Comparison of ENCODE assay signal across 17 cellular contexts in genomic region chr1:15188145-15188544, GRCh38. TPM values are rescaled to one million over a fixed set of nuclear protein-coding genes. Genes with fewer than 3 reads are reported as not detected.
DNase-seq lines count a peak whose midpoint lies in the region; ATAC-seq, FAIRE-seq and TF ChIP-seq lines count a peak whose summit lies in the region.
"Had no signal": no experiment of that assay in that cellular context is flagged by ENCODE, and none has a peak within 500 bp of the region (broad histone marks: within the 10 kb centered on the region; RNA-seq: fewer than 3 reads in every experiment).

No MANE protein-coding gene starts in this region.

- in situ Hi-C loops in HepG2 (cut with HindIII; ENCODE audit: extremely low pct_ligation_motif_present, low pct_unique_long_range_greater_than_20kb) = no loop called here

- H3K9ac ChIP-seq in HepG2 (ENCODE audit: insufficient read depth, low read depth, low read length) = no peak overlapping the region

- intact Hi-C loops in heart right ventricle (cut with DNase I) (no loop called here), body of pancreas (cut with DNase I) (no loop called here), HepG2 (cut with micrococcal nuclease; ENCODE audit: unreplicated experiment) (loop anchor here (2.0 to 5.0 kb wide), 2 partner anchors 15 to 36 kb away; partner anchors contain the start of gene TMEM51), vagina (cut with DNase I) (no loop called here)

- CTCF ChIA-PET in HepG2 (lab: Yijun Ruan, JAX; ENCODE audit: low intra/inter-chr PET ratio, low total read pairs) = no interaction called here

- no peak for TF ChIP-seq RAD21 in HepG2 (CRISPR knock-in tag; IDR thresholded peaks at IDR 0.05)

- H3K36me3 ChIP-seq in heart right ventricle (no peaks in the 10 kb centered on the region), right atrium auricular region (no peaks in the 10 kb centered on the region), body of pancreas (replicated peaks in 1 of 2; ENCODE audit: insufficient read depth in 1 of 2, low read depth in 2 of 2) (no peaks in the 10 kb centered on the region), HepG2 (replicated peaks in 1 of 2; ENCODE audit: control insufficient read depth in 1 of 2, insufficient read depth in 2 of 2, low read length in 2 of 2) (peaks cover 1 to 31% of the 10 kb centered on the region in 2 experiments; a peak in 3 of 5 replicates), vagina (no peaks in the 10 kb centered on the region)
- H3K36me3 ChIP-seq: heart left ventricle had no signal

- ATAC-seq in heart right ventricle (peak in 6 of 8 donors; percentile 25 to 62 (median 42)), body of pancreas (peak; percentile 65), HepG2 (no peak), HG02798 (IDR thresholded peaks at IDR 0.05; ENCODE audit: poor library complexity, unreplicated experiment) (no peak), HG03354 (IDR thresholded peaks at IDR 0.05; ENCODE audit: poor library complexity, severe bottlenecking, unreplicated experiment) (no peak)
- ATAC-seq: activated CD8-positive, alpha-beta memory T cell treated with anti-CD3 and anti-CD28 coated beads, Interleukin-2, amount 10 ng/mL, durations not matched to agents 7 days and 5 days had no signal

- WGBS in heart right ventricle, 2 donors = 45 to 72% methylated on average over 4 of the region's 4 CpGs
- WGBS in body of pancreas, 2 donors = 61 to 76% methylated on average over 4 of the region's 4 CpGs
- WGBS in HepG2 (ENCODE audit: low lambda C conversion rate) = 92% methylated on average over 4 of the region's 4 CpGs

- H3K4me3 ChIP-seq in heart right ventricle = no peak overlapping the region
- H3K4me3 ChIP-seq in right atrium auricular region = no peak overlapping the region
- no peak overlapping the region for H3K4me3 ChIP-seq in body of pancreas
- H3K4me3 ChIP-seq in HepG2 (replicated peaks in 1 of 3; ENCODE audit: insufficient read depth in 1 of 3, low read depth in 2 of 3, low read length in 3 of 3) = no peak overlapping the region
- H3K4me3 ChIP-seq in vagina = no peak overlapping the region
- H3K4me3 ChIP-seq: heart left ventricle had no signal

- TF ChIP-seq CTCF in heart right ventricle (IDR thresholded peaks at IDR 0.05) = no peak
- TF ChIP-seq CTCF in right atrium auricular region (IDR thresholded peaks at IDR 0.05) = no peak
- no peak for TF ChIP-seq CTCF in body of pancreas (IDR thresholded peaks at IDR 0.05)
- TF ChIP-seq CTCF in HepG2 (CRISPR knock-in tag; IDR thresholded peaks at IDR 0.05) = no peak
- no peak for TF ChIP-seq CTCF in vagina (IDR thresholded peaks at IDR 0.05)

- H3K79me2 ChIP-seq in HepG2 (ENCODE audit: insufficient read depth, low read length) = peaks cover 72% of the 10 kb centered on the region

- H3K27ac ChIP-seq in heart right ventricle (peak overlapping the region in 3 of 10 donors; percentile 22 to 59 (median 26)), right atrium auricular region (no peak overlapping the region), body of pancreas (peak overlapping the region; percentile 47 to 75 (median 70)), HepG2 (ENCODE audit: extremely low read length, insufficient read depth, low read length) (peak overlapping the region; percentile 4), vagina (peak overlapping the region; percentile 42)

- POLR2A ChIA-PET in HepG2 (lab: Yijun Ruan, JAX) = interaction anchor here (0.6 to 3.5 kb wide), 6 partner anchors 9 to 36 kb away, joined by 3 to 26 read pairs (median 6); partner anchors contain the start of gene TMEM51

- no peak for DNase-seq in heart right ventricle
- no peak for DNase-seq in right atrium auricular region (ENCODE audit: low spot score)
- peak in 3 of 4 donors; percentile 53 to 58 (median 55) for DNase-seq in body of pancreas
- DNase-seq in HepG2 (ENCODE audit: low spot score) = no peak
- no peak for DNase-seq in vagina (ENCODE audit: extremely low spot score in 2 of 2)
- no peak for DNase-seq in NCI-H446 (lab: John Stamatoyannopoulos, UW)
- DNase-seq: activated B cell treated with CpG ODN at 0.5 μM for 24 hours; activated CD8-positive, alpha-beta memory T cell treated with anti-CD3 and anti-CD28 coated beads, Interleukin-2, amount 10 ng/mL, durations not matched to agents 7 days and 5 days; activated naive CD4-positive, alpha-beta T cell treated with anti-CD3 and anti-CD28 coated beads, Interleukin-2, amount 50 U/mL, for 16 hours; heart left ventricle; KBM-7; NCI-H187 treated with DMSO at 0.1 percent for 48 hours; stimulated activated CD4-positive, alpha-beta T cell treated with anti-CD3 and anti-CD28 coated beads, Interleukin-12 subunit alpha, Interleukin-12 subunit beta, amount 100 ng/mL, for 4 hours had no signal

- BruUV-seq in HepG2 (replicated peaks; lab: Mats Ljungman, UMichigan) = no TSS peak

- TF ChIP-seq POLR2A in body of pancreas (IDR thresholded peaks at IDR 0.05) (no peak), HepG2 (IDR thresholded peaks at IDR 0.05; ENCODE audit: insufficient read depth in 1 of 2, low read depth in 2 of 2, low read length in 2 of 2) (no peak), vagina (IDR thresholded peaks at IDR 0.05) (no peak)

- no peak overlapping the region for H2AFZ ChIP-seq in HepG2 (ENCODE audit: low read length)

- no peak overlapping the region for H3K4me2 ChIP-seq in HepG2 (ENCODE audit: low read depth, low read length)

- H4K20me1 ChIP-seq in HepG2 (ENCODE audit: insufficient read depth, low read length) = peaks cover 17% of the 10 kb centered on the region; the same call in 1 of the 2 replicates

- H3K27me3 ChIP-seq in heart right ventricle (no peaks in the 10 kb centered on the region), right atrium auricular region (no peaks in the 10 kb centered on the region), body of pancreas (no peaks in the 10 kb centered on the region), HepG2 (ENCODE audit: control insufficient read depth in 1 of 2, insufficient read depth in 2 of 2, low read length in 2 of 2) (no peaks in the 10 kb centered on the region), vagina (no peaks in the 10 kb centered on the region)
- H3K27me3 ChIP-seq: heart left ventricle had no signal

- H3K9me3 ChIP-seq in heart right ventricle (no peaks in the 10 kb centered on the region), right atrium auricular region (no peaks in the 10 kb centered on the region), body of pancreas (no peaks in the 10 kb centered on the region), HepG2 (ENCODE audit: low read length) (no peaks in the 10 kb centered on the region), vagina (no peaks in the 10 kb centered on the region)
- H3K9me3 ChIP-seq: heart left ventricle had no signal

- H3K4me1 ChIP-seq in heart right ventricle (peaks cover 0 to 24% (median 13%) of the 10 kb centered on the region in 9 donors), right atrium auricular region (peaks cover 0 to 5% of the 10 kb centered on the region in 2 donors), body of pancreas (peaks cover 94% of the 10 kb centered on the region), HepG2 (ENCODE audit: insufficient read depth, low read length) (peaks cover 90% of the 10 kb centered on the region), vagina (peaks cover 21% of the 10 kb centered on the region)

- TF ChIP-seq EP300 in HepG2 (IDR thresholded peaks at IDR 0.05; ENCODE audit: low read depth in 2 of 2, low read length in 2 of 2) = no peak
- TF ChIP-seq EP300 in HepG2 (CRISPR knock-in tag; IDR thresholded peaks at IDR 0.05; ENCODE audit: borderline replicate concordance) = no peak

- no peak for FAIRE-seq in HepG2 (lab: Jason Lieb, UNC)

RNA-seq across cellular contexts. Expression of gene TMEM51, which starts 34.6 kb away (rescaled TPM):
- 1 to 10 TPM; 2.0 to 9.5 (median 2.8) TPM for total RNA-seq in heart right ventricle
- 1 to 10 TPM; 3.8 to 3.9 TPM for polyA plus RNA-seq in heart right ventricle
- 1 to 10 TPM; 3.2 to 6.6 TPM for total RNA-seq in right atrium auricular region
- 10 to 100 TPM; 26.5 to 36.9 TPM for total RNA-seq in body of pancreas
- 6.3 and 12.2 TPM in 2 replicates for total RNA-seq in HepG2 (2016; rRNA removed; fragmentation: Illumina TruSeq; extraction: Trizol)
- 2.6 and 2.8 TPM in 2 replicates for total RNA-seq in HepG2 (2016; cell fraction: cytosol; rRNA removed; fragmentation: Illumina TruSeq; extraction: Trizol; ENCODE audit: low read depth)
- 7.0 and 9.8 TPM in 2 replicates for total RNA-seq in HepG2 (2016; cell fraction: insoluble cytoplasmic fraction; rRNA removed; fragmentation: Illumina TruSeq; extraction: Trizol)
- total RNA-seq in HepG2 (2016; cell fraction: membrane; rRNA removed; fragmentation: Illumina TruSeq; extraction: Trizol) = 5.3 and 6.5 TPM in 2 replicates
- 9.7 and 11.5 TPM in 2 replicates for total RNA-seq in HepG2 (2016; cell fraction: nucleus; rRNA removed; fragmentation: Illumina TruSeq; extraction: Trizol)
- 18.5 and 22.3 TPM in 2 replicates for polyA plus RNA-seq in HepG2 (2011; rRNA removed)
- polyA plus RNA-seq in HepG2 (2011; cell fraction: cytosol; rRNA removed) = 20.1 and 23.4 TPM in 2 replicates
- polyA plus RNA-seq in HepG2 (2011; cell fraction: nucleus; rRNA removed) = 14.3 and 18.6 TPM in 2 replicates
- 8.0 and 11.2 TPM in 2 replicates for polyA plus RNA-seq in HepG2 (2012)
- polyA plus RNA-seq in HepG2 (2016; cell fraction: cytosol; fragmentation: Illumina TruSeq; extraction: Trizol; ENCODE audit: low read depth) = 1.9 and 2.3 TPM in 2 replicates
- 8.4 and 8.6 TPM in 2 replicates for polyA plus RNA-seq in HepG2 (2016; cell fraction: insoluble cytoplasmic fraction; fragmentation: Illumina TruSeq; extraction: Trizol; ENCODE audit: low read depth)
- polyA plus RNA-seq in HepG2 (2016; cell fraction: membrane; fragmentation: Illumina TruSeq; extraction: Trizol; ENCODE audit: low read depth) = 3.7 and 4.9 TPM in 2 replicates
- 23.6 and 23.8 TPM in 2 replicates for polyA plus RNA-seq in HepG2 (2016; cell fraction: nucleus; fragmentation: Illumina TruSeq; extraction: Trizol; ENCODE audit: insufficient read depth, low read depth)
- 3.2 and 18.3 TPM in 2 replicates for polyA minus RNA-seq in HepG2 (2011; rRNA and poly(A)+ RNA removed; ENCODE audit: low replicate concordance)
- 8.7 and 9.4 TPM in 2 replicates for polyA minus RNA-seq in HepG2 (2011; cell fraction: cytosol; rRNA and poly(A)+ RNA removed)
- 8.6 and 9.4 TPM in 2 replicates for polyA minus RNA-seq in HepG2 (2011; cell fraction: nucleus; rRNA and poly(A)+ RNA removed)
- 31.4 TPM for total RNA-seq in vagina
- total RNA-seq: activated B cell treated with CpG ODN at 0.5 μM for 24 hours; activated CD8-positive, alpha-beta memory T cell treated with anti-CD3 and anti-CD28 coated beads, Interleukin-2, amount 10 ng/mL, durations not matched to agents 7 days and 5 days had no signal

RNA-seq across cellular contexts. Expression of gene FHAD1, which starts 58.9 kb away (rescaled TPM):
- total RNA-seq in heart right ventricle = 1 to 10 TPM in 1 of 10 donors, under 1 TPM in 4, not detected in 5; 0.12 to 1.0 (median 0.30) TPM
- polyA plus RNA-seq in heart right ventricle = under 1 TPM; 0.06 to 0.07 TPM
- total RNA-seq in right atrium auricular region = not detected
- total RNA-seq in body of pancreas = 1 to 10 TPM; 2.9 to 4.9 TPM
- total RNA-seq in HepG2 (2016; rRNA removed; fragmentation: Illumina TruSeq; extraction: Trizol) = not detected in 2 replicates
- not detected in 2 replicates for total RNA-seq in HepG2 (2016; cell fraction: cytosol; rRNA removed; fragmentation: Illumina TruSeq; extraction: Trizol; ENCODE audit: low read depth)
- total RNA-seq in HepG2 (2016; cell fraction: insoluble cytoplasmic fraction; rRNA removed; fragmentation: Illumina TruSeq; extraction: Trizol) = not detected in 2 replicates
- not detected in 2 replicates for total RNA-seq in HepG2 (2016; cell fraction: membrane; rRNA removed; fragmentation: Illumina TruSeq; extraction: Trizol)
- total RNA-seq in HepG2 (2016; cell fraction: nucleus; rRNA removed; fragmentation: Illumina TruSeq; extraction: Trizol) = not detected in 2 replicates
- not detected in 2 replicates for polyA plus RNA-seq in HepG2 (2011; rRNA removed)
- polyA plus RNA-seq in HepG2 (2011; cell fraction: cytosol; rRNA removed) = 0.01 and 0.03 TPM in 2 replicates
- polyA plus RNA-seq in HepG2 (2011; cell fraction: nucleus; rRNA removed) = 0.03 and 0.08 TPM in 2 replicates
- 0.08 and 0.11 TPM in 2 replicates for polyA plus RNA-seq in HepG2 (2012)
- polyA plus RNA-seq in HepG2 (2016; cell fraction: cytosol; fragmentation: Illumina TruSeq; extraction: Trizol; ENCODE audit: low read depth) = not detected in 2 replicates
- not detected in 2 replicates for polyA plus RNA-seq in HepG2 (2016; cell fraction: insoluble cytoplasmic fraction; fragmentation: Illumina TruSeq; extraction: Trizol; ENCODE audit: low read depth)
- polyA plus RNA-seq in HepG2 (2016; cell fraction: membrane; fragmentation: Illumina TruSeq; extraction: Trizol; ENCODE audit: low read depth) = not detected in 2 replicates
- polyA plus RNA-seq in HepG2 (2016; cell fraction: nucleus; fragmentation: Illumina TruSeq; extraction: Trizol; ENCODE audit: insufficient read depth, low read depth) = 0.27 TPM in 1 of 2 replicates, not detected in the other
- polyA minus RNA-seq in HepG2 (2011; rRNA and poly(A)+ RNA removed; ENCODE audit: low replicate concordance) = 0.04 and 0.80 TPM in 2 replicates
- not detected in 2 replicates for polyA minus RNA-seq in HepG2 (2011; cell fraction: cytosol; rRNA and poly(A)+ RNA removed)
- polyA minus RNA-seq in HepG2 (2011; cell fraction: nucleus; rRNA and poly(A)+ RNA removed) = not detected in 2 replicates
- not detected for total RNA-seq in vagina
- total RNA-seq: activated B cell treated with CpG ODN at 0.5 μM for 24 hours; activated CD8-positive, alpha-beta memory T cell treated with anti-CD3 and anti-CD28 coated beads, Interleukin-2, amount 10 ng/mL, durations not matched to agents 7 days and 5 days; bronchial epithelial cell; osteocyte had no signal

Comparison
In these comparisons a context has a peak if more than half of its experiments do, and no peak if none do; other contexts are left out.
1. ATAC-seq: peak in heart right ventricle (6 of 8) and body of pancreas (single experiment); none in HepG2 (single experiment), HG02798 (single experiment) and HG03354 (single experiment).
2. DNase-seq: peak in body of pancreas (3 of 4); none in heart right ventricle (0 of 2), right atrium auricular region (single experiment), HepG2 (single experiment), vagina (0 of 2) and NCI-H446 (0 of 2).
3. H3K27ac ChIP-seq: peak in body of pancreas (4 of 4), HepG2 (single experiment) and vagina (single experiment); none in right atrium auricular region (0 of 2).